1 cellular context compared by ENCODE assay signal in the genomic region with DNA sequence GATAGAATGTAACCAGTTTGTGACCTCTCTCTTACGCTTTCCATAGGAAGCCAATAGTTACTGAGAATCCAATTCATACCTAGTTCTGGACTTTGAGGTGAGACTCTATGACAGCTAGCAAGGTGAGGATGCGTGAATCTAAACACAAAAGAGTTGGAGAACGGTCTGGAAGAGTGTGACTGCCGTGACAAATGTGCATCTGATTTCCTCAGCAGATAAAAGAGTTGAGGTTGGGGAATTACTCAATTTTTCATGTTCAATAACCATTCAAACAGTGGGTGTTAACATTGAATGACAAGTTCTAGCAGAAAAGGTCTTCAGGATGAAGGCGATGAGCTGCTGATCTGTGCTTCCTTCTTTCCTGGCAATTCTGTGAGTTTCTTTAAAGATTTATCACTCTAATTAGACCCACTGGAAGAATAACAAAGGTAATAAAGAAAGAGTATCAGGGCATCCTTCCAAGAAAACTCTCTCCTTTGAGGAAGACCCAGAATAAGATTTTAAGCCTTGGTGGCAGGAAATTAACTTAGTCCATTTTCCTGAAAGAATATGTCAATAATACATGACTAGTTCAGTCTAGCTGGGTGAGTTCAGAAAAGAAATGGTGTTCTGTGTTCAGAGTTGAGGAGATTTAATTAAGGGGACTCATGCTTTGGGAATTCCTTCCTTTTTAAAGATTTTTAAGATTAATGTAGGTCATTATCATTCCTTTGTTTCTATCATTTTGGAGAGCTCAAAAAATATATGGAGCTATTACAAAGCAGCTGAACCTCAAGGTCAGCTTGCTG.
TF ChIP-seq lines count a peak whose summit lies in the region.

No MANE protein-coding gene starts in this region.

TF ChIP-seq in HEK293, 187 proteins besides CTCF, POLR2A, EP300 and RAD21 (continued from another document):
- TF ChIP-seq, protein P1, sequence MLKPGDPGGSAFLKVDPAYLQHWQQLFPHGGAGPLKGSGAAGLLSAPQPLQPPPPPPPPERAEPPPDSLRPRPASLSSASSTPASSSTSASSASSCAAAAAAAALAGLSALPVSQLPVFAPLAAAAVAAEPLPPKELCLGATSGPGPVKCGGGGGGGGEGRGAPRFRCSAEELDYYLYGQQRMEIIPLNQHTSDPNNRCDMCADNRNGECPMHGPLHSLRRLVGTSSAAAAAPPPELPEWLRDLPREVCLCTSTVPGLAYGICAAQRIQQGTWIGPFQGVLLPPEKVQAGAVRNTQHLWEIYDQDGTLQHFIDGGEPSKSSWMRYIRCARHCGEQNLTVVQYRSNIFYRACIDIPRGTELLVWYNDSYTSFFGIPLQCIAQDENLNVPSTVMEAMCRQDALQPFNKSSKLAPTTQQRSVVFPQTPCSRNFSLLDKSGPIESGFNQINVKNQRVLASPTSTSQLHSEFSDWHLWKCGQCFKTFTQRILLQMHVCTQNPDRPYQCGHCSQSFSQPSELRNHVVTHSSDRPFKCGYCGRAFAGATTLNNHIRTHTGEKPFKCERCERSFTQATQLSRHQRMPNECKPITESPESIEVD (tag by site-specific recombination; IDR thresholded peaks at IDR 0.05) = peak; percentile 34; the same call in 1 of the 2 replicates
